12 cellular contexts compared by ENCODE assay signal in genomic region chr3:133119146-133119545, GRCh38.
"Had no signal": no experiment of that assay in that cellular context is flagged by ENCODE, and none has a peak within 500 bp of the region (broad histone marks: within the 10 kb centered on the region; RNA-seq: fewer than 3 reads in every experiment).

No MANE protein-coding gene starts in this region.

- DNase-seq: activated CD4-positive, alpha-beta T cell treated with anti-CD3 and anti-CD28 coated beads, Interleukin-2, amount 10 ng/mL, durations not matched to agents 7 days and 5 days; activated CD8-positive, alpha-beta T cell treated with anti-CD3 and anti-CD28 coated beads, Interleukin-2, amount 10 ng/mL, durations not matched to agents 7 days and 5 days; activated naive CD4-positive, alpha-beta T cell treated with anti-CD3 and anti-CD28 coated beads for 36 hours; activated T-cell treated with anti-CD3 and anti-CD28 coated beads, Interleukin-2, amount 50 U/mL, for 24 hours; brain microvascular endothelial cell; central memory CD4-positive, alpha-beta T cell; colonic mucosa; mesendoderm; posterior cingulate gyrus; stimulated activated naive B cell treated with anti-CD40 and anti-IgM and Interleukin-4, amounts not matched to agents 10 μg/mL and 1 μg/mL and 100 μg/mL, for 72 hours; T1000; thyroid gland had no signal
